ENCODE assay signal across 12 cellular contexts in the genomic region with DNA sequence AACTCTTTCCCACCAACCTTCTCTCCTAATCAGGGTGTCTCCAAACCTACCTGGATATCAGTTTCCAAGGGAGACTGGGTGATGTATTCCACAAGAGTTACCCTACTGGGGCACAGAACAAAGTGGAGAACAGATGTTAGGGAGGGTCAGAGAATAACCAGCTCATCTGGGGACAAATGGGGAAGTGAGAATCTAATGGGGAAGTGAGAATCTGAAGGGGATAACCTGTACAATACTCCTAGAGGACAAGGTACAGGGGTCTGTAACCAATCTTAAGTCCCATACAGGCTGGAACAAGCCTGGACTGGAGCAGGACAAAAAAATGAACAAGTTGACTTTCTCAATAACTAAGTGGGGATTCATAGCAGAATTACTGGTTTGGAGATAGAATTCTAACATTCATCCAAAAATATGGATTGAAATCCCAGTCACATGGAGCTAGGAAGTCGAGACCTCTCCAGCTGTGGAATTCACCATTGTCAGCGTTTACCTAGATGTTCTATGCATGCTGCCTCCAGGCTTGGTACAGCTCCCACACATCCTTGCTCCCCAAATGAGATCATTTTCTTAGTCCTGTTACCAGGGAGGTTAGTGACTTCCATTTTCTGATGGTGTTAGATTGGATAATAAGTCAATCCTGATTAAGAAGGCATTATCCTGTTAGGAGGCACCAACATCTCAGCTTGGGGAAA.
DNase-seq lines count a peak whose midpoint lies in the region; ATAC-seq and TF ChIP-seq lines count a peak whose summit lies in the region.
"Had no signal": no experiment of that assay in that cellular context is flagged by ENCODE, and none has a peak within 500 bp of the region (broad histone marks: within the 10 kb centered on the region; RNA-seq: fewer than 3 reads in every experiment).

No MANE protein-coding gene starts in this region.

- H3K27ac Mint-ChIP-seq in stimulated activated effector memory CD8-positive, alpha-beta T cell treated with anti-CD3 and anti-CD28 coated beads, Interleukin-12 subunit alpha, Interleukin-12 subunit beta, amount 100 ng/mL, for 72 hours, result no peak overlapping the region
- H3K27ac Mint-ChIP-seq: activated naive CD8-positive, alpha-beta T cell treated with anti-CD3 and anti-CD28 coated beads, Interleukin-2, amount 10 ng/mL, durations not matched to agents 7 days and 5 days had no signal

- DNase-seq in WERI-Rb-1 (peak; percentile 11), dedifferentiated amniotic fluid mesenchymal stem cell (ENCODE audit: extremely low spot score) (no peak), NCI-H2227 treated with DMSO at 0.1 percent for 48 hours (lab: John Stamatoyannopoulos, UW) (no peak)
- DNase-seq in stimulated activated effector memory CD8-positive, alpha-beta T cell treated with anti-CD3 and anti-CD28 coated beads, Interleukin-12 subunit alpha, Interleukin-12 subunit beta, amount 100 ng/mL, for 72 hours (ENCODE audit: low spot score in 2 of 2), result no peak
- no peak for DNase-seq in stimulated activated naive CD8-positive, alpha-beta T cell treated with anti-CD3 and anti-CD28 coated beads, Interleukin-15, Interleukin-2, amounts not matched to agents 100 U/mL and 50 U/mL, for 24 hours
- DNase-seq: activated naive CD8-positive, alpha-beta T cell treated with anti-CD3 and anti-CD28 coated beads, Interleukin-2, amount 10 ng/mL, durations not matched to agents 7 days and 5 days; DMS153; NCI-H748 treated with DMSO at 0.1 percent for 48 hours; occipital lobe had no signal

- H3K4me1 Mint-ChIP-seq in stimulated activated effector memory CD8-positive, alpha-beta T cell treated with anti-CD3 and anti-CD28 coated beads, Interleukin-12 subunit alpha, Interleukin-12 subunit beta, amount 100 ng/mL, for 72 hours, result no peaks in the 10 kb centered on the region
- H3K4me1 Mint-ChIP-seq: activated naive CD8-positive, alpha-beta T cell treated with anti-CD3 and anti-CD28 coated beads, Interleukin-2, amount 10 ng/mL, durations not matched to agents 7 days and 5 days had no signal

- H3K36me3 ChIP-seq in WERI-Rb-1, result no peaks in the 10 kb centered on the region

- TF ChIP-seq CTCF in WERI-Rb-1 (IDR thresholded peaks at IDR 0.05; ENCODE audit: low read depth, low read length), result no peak

- peaks cover 4% of the 10 kb centered on the region for H3K9me3 Mint-ChIP-seq in stimulated activated effector memory CD8-positive, alpha-beta T cell treated with anti-CD3 and anti-CD28 coated beads, Interleukin-12 subunit alpha, Interleukin-12 subunit beta, amount 100 ng/mL, for 72 hours
- H3K9me3 Mint-ChIP-seq: activated naive CD8-positive, alpha-beta T cell treated with anti-CD3 and anti-CD28 coated beads, Interleukin-2, amount 10 ng/mL, durations not matched to agents 7 days and 5 days had no signal

- no peaks in the 10 kb centered on the region for H3K36me3 Mint-ChIP-seq in stimulated activated effector memory CD8-positive, alpha-beta T cell treated with anti-CD3 and anti-CD28 coated beads, Interleukin-12 subunit alpha, Interleukin-12 subunit beta, amount 100 ng/mL, for 72 hours
- H3K36me3 Mint-ChIP-seq: activated naive CD8-positive, alpha-beta T cell treated with anti-CD3 and anti-CD28 coated beads, Interleukin-2, amount 10 ng/mL, durations not matched to agents 7 days and 5 days had no signal

- H3K27ac ChIP-seq in WERI-Rb-1, result no peak overlapping the region

- H3K4me3 ChIP-seq in WERI-Rb-1 (ENCODE audit: low read depth, low read length), result no peak overlapping the region

- peaks cover 93% of the 10 kb centered on the region for H3K27me3 ChIP-seq in WERI-Rb-1 (ENCODE audit: insufficient read depth, low read depth, severe bottlenecking)

- ATAC-seq in GM18867 (IDR thresholded peaks at IDR 0.05; ENCODE audit: unreplicated experiment) (peak; percentile 98), GM21619 (IDR thresholded peaks at IDR 0.05; ENCODE audit: unreplicated experiment) (peak; percentile 95), HG03342 (IDR thresholded peaks at IDR 0.05; ENCODE audit: unreplicated experiment) (peak; percentile 98)
- no peak for ATAC-seq in stimulated activated effector memory CD8-positive, alpha-beta T cell treated with anti-CD3 and anti-CD28 coated beads, Interleukin-12 subunit alpha, Interleukin-12 subunit beta, amount 100 ng/mL, for 72 hours
- no peak for ATAC-seq in stimulated activated naive CD8-positive, alpha-beta T cell treated with anti-CD3 and anti-CD28 coated beads, Interleukin-15, Interleukin-2, amounts not matched to agents 100 U/mL and 50 U/mL, for 24 hours

- peaks cover 17% of the 10 kb centered on the region for H3K9me3 ChIP-seq in WERI-Rb-1 (ENCODE audit: severe bottlenecking)

- H3K4me3 Mint-ChIP-seq in stimulated activated effector memory CD8-positive, alpha-beta T cell treated with anti-CD3 and anti-CD28 coated beads, Interleukin-12 subunit alpha, Interleukin-12 subunit beta, amount 100 ng/mL, for 72 hours, result no peak overlapping the region
- H3K4me3 Mint-ChIP-seq: activated naive CD8-positive, alpha-beta T cell treated with anti-CD3 and anti-CD28 coated beads, Interleukin-2, amount 10 ng/mL, durations not matched to agents 7 days and 5 days had no signal

Comparison
In these comparisons a context has a peak if more than half of its experiments do, and no peak if none do; other contexts are left out.
1. ATAC-seq: peak in GM18867 (single experiment), GM21619 (single experiment) and HG03342 (single experiment); none in stimulated activated effector memory CD8-positive, alpha-beta T cell treated with anti-CD3 and anti-CD28 coated beads, Interleukin-12 subunit alpha, Interleukin-12 subunit beta, amount 100 ng/mL, for 72 hours (single experiment) and stimulated activated naive CD8-positive, alpha-beta T cell treated with anti-CD3 and anti-CD28 coated beads, Interleukin-15, Interleukin-2, amounts not matched to agents 100 U/mL and 50 U/mL, for 24 hours (single experiment).